Comparison of ENCODE assay signal across 8 cellular contexts in the genomic region with DNA sequence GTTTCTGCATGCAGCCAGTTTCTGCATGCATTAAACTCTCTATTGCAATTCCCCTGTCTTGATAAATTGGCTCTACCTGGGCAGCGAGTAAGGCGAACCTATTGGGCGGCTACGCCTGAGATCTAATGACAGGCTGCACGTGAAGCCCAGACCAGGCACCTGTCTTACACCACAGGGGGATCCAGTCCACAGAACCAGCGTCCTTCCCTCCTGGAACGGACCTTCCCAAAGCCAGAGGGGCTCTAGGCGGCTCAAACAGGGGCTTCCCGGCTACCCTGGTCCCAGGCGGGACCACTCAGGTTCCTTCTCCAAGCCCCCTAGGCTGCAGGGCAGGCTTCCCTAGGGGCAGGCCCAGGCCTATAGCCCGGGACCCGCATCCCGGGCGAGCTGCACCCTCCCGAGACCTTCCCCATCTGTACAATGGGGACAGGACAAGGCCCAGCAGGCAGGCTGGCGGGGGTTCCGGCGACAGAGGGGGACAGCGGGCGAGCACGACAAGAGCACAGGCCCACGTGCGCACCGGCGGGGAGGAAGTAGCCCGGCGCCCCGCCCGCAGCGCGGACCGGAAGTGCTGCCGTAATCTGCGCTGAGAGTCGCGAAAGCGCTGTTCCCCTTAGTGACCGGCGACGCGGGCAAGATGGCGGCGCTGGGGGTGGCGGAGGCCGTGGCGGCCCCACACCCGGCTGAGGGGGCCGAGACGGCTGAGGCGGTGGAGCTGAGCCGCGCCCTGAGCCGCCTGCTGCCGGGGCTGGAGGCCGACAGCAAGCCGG. TPM values are rescaled to one million over a fixed set of nuclear protein-coding genes. Genes with fewer than 3 reads are reported as not detected.
A peak's percentile ranks its signal among the peaks of the same experiment; 100 is the strongest.
DNase-seq lines count a peak whose midpoint lies in the region; ATAC-seq, FAIRE-seq and TF ChIP-seq lines count a peak whose summit lies in the region.

TSS of gene DNAAF5 (plus strand) at position 616 of the 770 bp plus-strand sequence. CDS start at position 638, 22 bp downstream.

- in situ Hi-C loops in HepG2 (cut with HindIII; ENCODE audit: extremely low pct_ligation_motif_present, low pct_unique_long_range_greater_than_20kb): no loop called here

- H3K4me2 ChIP-seq in HepG2 (ENCODE audit: low read depth, low read length): peak within 1 kb of the TSS; percentile 98

- no peak for TF ChIP-seq EP300 in HepG2 (IDR thresholded peaks at IDR 0.05; ENCODE audit: low read depth in 2 of 2, low read length in 2 of 2)
- TF ChIP-seq EP300 in HepG2 (CRISPR knock-in tag; IDR thresholded peaks at IDR 0.05; ENCODE audit: borderline replicate concordance): no peak

- H3K4me1 Mint-ChIP-seq in activated CD4-positive, alpha-beta T cell treated with anti-CD3 and anti-CD28 coated beads, Interleukin-2, amount 10 ng/mL, durations not matched to agents 24 days and 14 days: peaks cover 18% of the 10 kb centered on the region

- peak within 1 kb of the TSS; percentile 90 for H3K9ac ChIP-seq in HepG2 (ENCODE audit: insufficient read depth, low read depth, low read length)

- H3K36me3 ChIP-seq in BE2C (peaks cover 23% of the 10 kb centered on the region), HepG2 (replicated peaks in 1 of 2; ENCODE audit: control insufficient read depth in 1 of 2, insufficient read depth in 2 of 2, low read length in 2 of 2) (peaks cover 7 to 31% of the 10 kb centered on the region in 2 experiments)

- H3K27me3 ChIP-seq in BE2C (no peaks in the 10 kb centered on the region), HepG2 (ENCODE audit: control insufficient read depth in 1 of 2, insufficient read depth in 2 of 2, low read length in 2 of 2) (no peaks in the 10 kb centered on the region; a peak in 1 of 5 replicates)

- peak; percentile 50; the same call in 1 of the 2 replicates for TF ChIP-seq RAD21 in HepG2 (CRISPR knock-in tag; IDR thresholded peaks at IDR 0.05)

- DNase-seq in BE2C (peak; percentile 89), NCI-H524 treated with DMSO at 0.1 percent for 48 hours (lab: John Stamatoyannopoulos, UW) (peak; percentile 6), dedifferentiated amniotic fluid mesenchymal stem cell (ENCODE audit: extremely low spot score) (peak; percentile 76), HepG2 (ENCODE audit: low spot score) (peak; percentile 79)
- peak; percentile 97 for DNase-seq in activated CD4-positive, alpha-beta T cell treated with anti-CD3 and anti-CD28 coated beads, Interleukin-2, amount 10 ng/mL, durations not matched to agents 24 days and 14 days
- peak; percentile 83 to 86 for DNase-seq in stimulated activated CD4-positive, alpha-beta T cell treated with anti-CD3 and anti-CD28 coated beads, Interleukin-2, amount 100 ng/mL, for 48 hours

- H3K79me2 ChIP-seq in HepG2 (ENCODE audit: insufficient read depth, low read length): peaks cover 27% of the 10 kb centered on the region

- H3K9me3 Mint-ChIP-seq in activated CD4-positive, alpha-beta T cell treated with anti-CD3 and anti-CD28 coated beads, Interleukin-2, amount 10 ng/mL, durations not matched to agents 24 days and 14 days: peaks cover 8% of the 10 kb centered on the region

- no peak within 1 kb of the TSS for H2AFZ ChIP-seq in HepG2 (ENCODE audit: low read length)

- peak within 1 kb of the TSS; percentile 68 for H3K27ac ChIP-seq in HepG2 (ENCODE audit: extremely low read length, insufficient read depth, low read length)

- H4K20me1 ChIP-seq in HepG2 (ENCODE audit: insufficient read depth, low read length): no peaks in the 10 kb centered on the region

- H3K27ac Mint-ChIP-seq in activated CD4-positive, alpha-beta T cell treated with anti-CD3 and anti-CD28 coated beads, Interleukin-2, amount 10 ng/mL, durations not matched to agents 24 days and 14 days: peak within 1 kb of the TSS; percentile 96

- peaks cover 49% of the 10 kb centered on the region for H3K36me3 Mint-ChIP-seq in activated CD4-positive, alpha-beta T cell treated with anti-CD3 and anti-CD28 coated beads, Interleukin-2, amount 10 ng/mL, durations not matched to agents 24 days and 14 days (ENCODE audit: low read depth)

- ATAC-seq in HG03432 (IDR thresholded peaks at IDR 0.05; ENCODE audit: unreplicated experiment) (peak; percentile 93), HepG2 (peak; percentile 86)

- no peak for TF ChIP-seq CTCF in BE2C (IDR thresholded peaks at IDR 0.05; ENCODE audit: low read depth, low read length)
- TF ChIP-seq CTCF in HepG2 (CRISPR knock-in tag; IDR thresholded peaks at IDR 0.05): peak; percentile 35; the same call in 1 of the 2 replicates

- H3K4me3 ChIP-seq in BE2C (ENCODE audit: low read depth, low read length) (peak within 1 kb of the TSS; percentile 73), HepG2 (replicated peaks in 1 of 3; ENCODE audit: insufficient read depth in 1 of 3, low read depth in 2 of 3, low read length in 3 of 3) (peak within 1 kb of the TSS; percentile 80 to 99 (median 81))

- peak; percentile 59 for TF ChIP-seq POLR2A in GM19193 (IDR thresholded peaks at IDR 0.05; ENCODE audit: extremely low read depth, insufficient read depth, insufficient read length)
- peak in 1 of 2 experiments; percentile 53; a peak in 2 of 4 replicates for TF ChIP-seq POLR2A in HepG2 (IDR thresholded peaks at IDR 0.05; ENCODE audit: insufficient read depth in 1 of 2, low read depth in 2 of 2, low read length in 2 of 2)

- POLR2A ChIA-PET in HepG2 (lab: Yijun Ruan, JAX): no interaction called here

- WGBS in HepG2 (ENCODE audit: low lambda C conversion rate): 0% methylated on average over 16 of the region's 56 CpGs

- H3K27me3 Mint-ChIP-seq in activated CD4-positive, alpha-beta T cell treated with anti-CD3 and anti-CD28 coated beads, Interleukin-2, amount 10 ng/mL, durations not matched to agents 24 days and 14 days: no peaks in the 10 kb centered on the region

- H3K4me1 ChIP-seq in BE2C: no peaks in the 10 kb centered on the region
- H3K4me1 ChIP-seq in HepG2 (ENCODE audit: insufficient read depth, low read length): peaks cover 50% of the 10 kb centered on the region

- CTCF ChIA-PET in HepG2 (lab: Yijun Ruan, JAX; ENCODE audit: low intra/inter-chr PET ratio, low total read pairs): no interaction called here

- H3K9me3 ChIP-seq in BE2C (peaks cover 8% of the 10 kb centered on the region), HepG2 (ENCODE audit: low read length) (peaks cover 5% of the 10 kb centered on the region; the same call in 1 of the 2 replicates)

- peak within 1 kb of the TSS; percentile 95 for H3K4me3 Mint-ChIP-seq in activated CD4-positive, alpha-beta T cell treated with anti-CD3 and anti-CD28 coated beads, Interleukin-2, amount 10 ng/mL, durations not matched to agents 24 days and 14 days

- BruUV-seq in HepG2 (replicated peaks; lab: Mats Ljungman, UMichigan): no TSS peak

- intact Hi-C loops in activated CD4-positive, alpha-beta T cell treated with anti-CD3 and anti-CD28 coated beads, Interleukin-2, amount 10 ng/mL, durations not matched to agents 24 days and 14 days (cut with micrococcal nuclease): loop anchor here (1.0 to 2.0 kb wide), 6 partner anchors 108 to 577 kb away; partner anchors contain the start of gene GET4
- intact Hi-C loops in HepG2 (cut with micrococcal nuclease; ENCODE audit: unreplicated experiment): loop anchor here (1.0 kb wide), 1 partner anchor 188 kb away; no protein-coding TSS in a partner anchor

- FAIRE-seq in HepG2 (lab: Jason Lieb, UNC): peak; percentile 52

TF ChIP-seq in HepG2, 621 proteins besides CTCF, POLR2A, EP300 and RAD21 (continues in another document):
- TF ChIP-seq ZBTB25 (CRISPR knock-in tag; IDR thresholded peaks at IDR 0.05): peak; percentile 78
- TF ChIP-seq ZNF24 (IDR thresholded peaks at IDR 0.05): no peak

RNA-seq across cellular contexts. Expression of gene DNAAF5, which starts in this region (rescaled TPM):
- 53.4 TPM for polyA plus RNA-seq in BE2C (2012; ENCODE audit: insufficient read depth, insufficient read length, low read depth)
- 49.4 and 50.6 TPM in 2 replicates for total RNA-seq in activated CD4-positive, alpha-beta T cell treated with anti-CD3 and anti-CD28 coated beads, Interleukin-2, amount 10 ng/mL, durations not matched to agents 24 days and 14 days
- 21.5 and 24.2 TPM in 2 replicates for total RNA-seq in HepG2 (2016; rRNA removed; fragmentation: Illumina TruSeq; extraction: Trizol)
- 9.3 and 11.4 TPM in 2 replicates for total RNA-seq in HepG2 (2016; cell fraction: cytosol; rRNA removed; fragmentation: Illumina TruSeq; extraction: Trizol; ENCODE audit: low read depth)
- 21.5 and 22.4 TPM in 2 replicates for total RNA-seq in HepG2 (2016; cell fraction: insoluble cytoplasmic fraction; rRNA removed; fragmentation: Illumina TruSeq; extraction: Trizol)
- 10.7 and 11.7 TPM in 2 replicates for total RNA-seq in HepG2 (2016; cell fraction: membrane; rRNA removed; fragmentation: Illumina TruSeq; extraction: Trizol)
- 14.3 and 17.6 TPM in 2 replicates for total RNA-seq in HepG2 (2016; cell fraction: nucleus; rRNA removed; fragmentation: Illumina TruSeq; extraction: Trizol)
- 11.8 and 11.9 TPM in 2 replicates for polyA plus RNA-seq in HepG2 (2011; rRNA removed)
- polyA plus RNA-seq in HepG2 (2011; cell fraction: cytosol; rRNA removed): 9.1 and 16.3 TPM in 2 replicates
- polyA plus RNA-seq in HepG2 (2011; cell fraction: nucleus; rRNA removed): 28.7 and 38.5 TPM in 2 replicates
- polyA plus RNA-seq in HepG2 (2012): 12.3 and 13.8 TPM in 2 replicates
- 2.6 and 3.4 TPM in 2 replicates for polyA plus RNA-seq in HepG2 (2016; cell fraction: cytosol; fragmentation: Illumina TruSeq; extraction: Trizol; ENCODE audit: low read depth)
- polyA plus RNA-seq in HepG2 (2016; cell fraction: insoluble cytoplasmic fraction; fragmentation: Illumina TruSeq; extraction: Trizol; ENCODE audit: low read depth): 29.1 and 34.4 TPM in 2 replicates
- polyA plus RNA-seq in HepG2 (2016; cell fraction: membrane; fragmentation: Illumina TruSeq; extraction: Trizol; ENCODE audit: low read depth): 7.7 and 8.4 TPM in 2 replicates
- 31.1 and 34.8 TPM in 2 replicates for polyA plus RNA-seq in HepG2 (2016; cell fraction: nucleus; fragmentation: Illumina TruSeq; extraction: Trizol; ENCODE audit: insufficient read depth, low read depth)
- polyA minus RNA-seq in HepG2 (2011; rRNA and poly(A)+ RNA removed; ENCODE audit: low replicate concordance): 34.6 and 56.2 TPM in 2 replicates
- polyA minus RNA-seq in HepG2 (2011; cell fraction: cytosol; rRNA and poly(A)+ RNA removed): 16.3 and 29.9 TPM in 2 replicates
- 11.7 and 12.9 TPM in 2 replicates for polyA minus RNA-seq in HepG2 (2011; cell fraction: nucleus; rRNA and poly(A)+ RNA removed)

Comparison
In these comparisons a context has a peak if more than half of its experiments do, and no peak if none do; other contexts are left out.
1. Peak in every context shown above with its lines: DNase-seq, ATAC-seq, H3K4me3 ChIP-seq and H3K27ac ChIP-seq.
2. DNase-seq: peak in every context shown above with its lines; median percentile 97 in activated CD4-positive, alpha-beta T cell treated with anti-CD3 and anti-CD28 coated beads, Interleukin-2, amount 10 ng/mL, durations not matched to agents 24 days and 14 days; 89 in BE2C; 84 in stimulated activated CD4-positive, alpha-beta T cell treated with anti-CD3 and anti-CD28 coated beads, Interleukin-2, amount 100 ng/mL, for 48 hours; 79 in HepG2; 76 in dedifferentiated amniotic fluid mesenchymal stem cell; 6 in NCI-H524 treated with DMSO at 0.1 percent for 48 hours.